Comparison of ENCODE assay signal across 1 cellular context in genomic region chr2:1731512-1731962, GRCh38.
TF ChIP-seq lines count a peak whose summit lies in the region.

No MANE protein-coding gene starts in this region.

TF ChIP-seq in GM23338, 12 proteins besides CTCF, POLR2A, EP300 and RAD21 (continued from another document):
- TF ChIP-seq ZNF462 (CRISPR knock-in tag; IDR thresholded peaks at IDR 0.05) (no peak), JUNB (IDR thresholded peaks at IDR 0.05; ENCODE audit: unreplicated experiment) (no peak)
